In the genomic region with DNA sequence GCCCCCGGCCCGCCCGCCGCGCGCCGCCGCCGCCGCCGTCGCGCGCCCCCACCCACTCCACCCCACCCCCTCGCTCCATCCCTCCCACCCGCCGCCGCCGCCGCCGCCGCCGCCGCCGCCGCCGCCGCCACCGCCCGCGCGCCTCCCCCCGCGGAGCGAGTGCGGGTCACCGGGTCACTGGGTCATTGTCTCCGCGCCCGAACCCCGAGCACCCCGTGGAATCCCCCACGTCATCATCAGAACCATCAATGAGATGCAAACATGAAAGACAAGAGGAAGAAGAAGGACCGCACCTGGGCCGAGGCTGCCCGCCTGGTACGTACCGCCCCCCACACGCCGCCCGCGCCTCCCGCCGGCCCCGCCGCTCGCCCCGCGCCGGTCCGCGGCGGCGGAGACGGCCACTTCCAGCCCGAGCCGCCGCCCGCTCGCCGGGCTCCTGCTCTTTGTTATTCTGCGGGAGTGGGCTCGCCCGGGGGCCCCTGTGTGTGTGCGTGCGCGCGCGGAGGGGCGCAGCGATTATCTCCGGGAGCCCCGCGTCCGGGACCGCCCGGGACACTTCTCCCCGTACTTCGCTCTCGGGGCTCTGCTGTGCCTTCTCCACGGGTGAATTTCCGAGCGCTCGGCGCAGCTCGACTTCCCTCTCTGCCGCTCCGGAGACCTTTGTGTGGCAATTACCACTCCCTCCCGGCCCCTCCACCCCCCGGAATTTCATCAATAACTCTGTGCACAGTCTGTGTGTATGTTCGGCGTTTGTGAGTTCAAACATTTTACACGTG, we compare ENCODE assay signal across 8 cellular contexts. TPM values are rescaled to one million over a fixed set of nuclear protein-coding genes. Genes with fewer than 3 reads are reported as not detected.
DNase-seq lines count a peak whose midpoint lies in the region; ATAC-seq and TF ChIP-seq lines count a peak whose summit lies in the region.

No MANE protein-coding gene starts in this region.

- intact Hi-C loops in gastrocnemius medialis (cut with DNase I; ENCODE audit: low total_unique reads): no loop called here

- WGBS in iPS DF 6.9 (ENCODE audit: insufficient coverage, insufficient read length): no CpG with 5 or more reads among the region's 103 CpGs

- TF ChIP-seq CTCF in gastrocnemius medialis (IDR thresholded peaks at IDR 0.05 in 4 of 5, conservative IDR thresholded peaks at IDR 0.05 in 1 of 5): no peak

- peaks cover 4% of the 10 kb centered on the region for H3K4me1 Mint-ChIP-seq in activated T-helper 17 cell treated with anti-CD3 and anti-CD28 coated beads, Interleukin-2, amount 50 U/mL, for 72 hours

- H3K36me3 Mint-ChIP-seq in activated T-helper 17 cell treated with anti-CD3 and anti-CD28 coated beads, Interleukin-2, amount 50 U/mL, for 72 hours (ENCODE audit: low read depth): no peaks in the 10 kb centered on the region

- H3K4me1 ChIP-seq in iPS DF 6.9 (ENCODE audit: control insufficient read depth, insufficient read depth, low read length): peaks cover 5% of the 10 kb centered on the region; the same call in 1 of the 2 replicates
- H3K4me1 ChIP-seq in gastrocnemius medialis: peaks cover 0 to 5% of the 10 kb centered on the region in 2 donors

- peak in 2 of 3 experiments; percentile 85 to 89 for DNase-seq in NCI-H1417 (lab: John Stamatoyannopoulos, UW)
- no peak for DNase-seq in NCI-H1417 treated with DMSO at 0.1 percent for 48 hours (lab: John Stamatoyannopoulos, UW)
- DNase-seq in amygdala (lab: John Stamatoyannopoulos, UW): peak in 46 of 56 donors; percentile 6 to 74 (median 53)
- DNase-seq in iPS DF 6.9 (ENCODE audit: low read depth, low spot score): no peak
- DNase-seq in gastrocnemius medialis: no peak
- DNase-seq in activated CD4-positive, alpha-beta T cell treated with anti-CD3 and anti-CD28 coated beads, Interleukin-2, amount 50 U/mL, for 48 hours: no peak

- peaks cover 4% of the 10 kb centered on the region for H3K27me3 Mint-ChIP-seq in activated T-helper 17 cell treated with anti-CD3 and anti-CD28 coated beads, Interleukin-2, amount 50 U/mL, for 72 hours

- H3K27me3 ChIP-seq in iPS DF 6.9 (ENCODE audit: control insufficient read depth, insufficient read depth, low read length) (peaks cover 9% of the 10 kb centered on the region; the same call in 1 of the 2 replicates), gastrocnemius medialis (peaks cover 24 to 59% (median 33%) of the 10 kb centered on the region in 3 donors)

- H3K9me3 Mint-ChIP-seq in activated T-helper 17 cell treated with anti-CD3 and anti-CD28 coated beads, Interleukin-2, amount 50 U/mL, for 72 hours: no peaks in the 10 kb centered on the region

- H3K27ac ChIP-seq in iPS DF 6.9 (ENCODE audit: low read length) (no peak overlapping the region), gastrocnemius medialis (no peak overlapping the region)

- no peak for TF ChIP-seq POLR2A in gastrocnemius medialis (IDR thresholded peaks at IDR 0.05)

- ATAC-seq in gastrocnemius medialis (peak in 1 of 2 donors; percentile 33), GM21717 (IDR thresholded peaks at IDR 0.05; ENCODE audit: unreplicated experiment) (no peak)
- no peak for ATAC-seq in activated T-helper 17 cell treated with anti-CD3 and anti-CD28 coated beads, Interleukin-2, amount 50 U/mL, for 72 hours (replicated peaks)

- H3K4me3 ChIP-seq in iPS DF 6.9 (ENCODE audit: low read length): peak overlapping the region; percentile 91; the same call in 1 of the 2 replicates
- peak overlapping the region in 3 of 4 donors; percentile 31 to 45 (median 43) for H3K4me3 ChIP-seq in gastrocnemius medialis

- H3K4me3 Mint-ChIP-seq in activated T-helper 17 cell treated with anti-CD3 and anti-CD28 coated beads, Interleukin-2, amount 50 U/mL, for 72 hours: no peak overlapping the region

- in situ Hi-C loops in gastrocnemius medialis (cut with MboI; ENCODE audit: low sequenced_read_pairs in 4 of 4): no loop called here

- no peaks in the 10 kb centered on the region for H3K9me3 ChIP-seq in iPS DF 6.9 (ENCODE audit: control insufficient read depth, insufficient read depth, low read length)
- H3K9me3 ChIP-seq in gastrocnemius medialis: no peaks in the 10 kb centered on the region

- no peaks in the 10 kb centered on the region for H3K36me3 ChIP-seq in iPS DF 6.9 (ENCODE audit: control insufficient read depth, insufficient read depth, low read length)
- H3K36me3 ChIP-seq in gastrocnemius medialis: no peaks in the 10 kb centered on the region

- H3K27ac Mint-ChIP-seq in activated T-helper 17 cell treated with anti-CD3 and anti-CD28 coated beads, Interleukin-2, amount 50 U/mL, for 72 hours: no peak overlapping the region

RNA-seq across cellular contexts. Expression of gene ASXL3, which starts 0.5 kb away (rescaled TPM):
- under 1 TPM in 3 of 4 donors, not detected in 1; 0.04 to 0.12 (median 0.05) TPM for total RNA-seq in gastrocnemius medialis
- not detected for total RNA-seq in activated T-helper 17 cell treated with anti-CD3 and anti-CD28 coated beads, Interleukin-2, amount 50 U/mL, for 72 hours

Comparison
In these comparisons a context has a peak if more than half of its experiments do, and no peak if none do; other contexts are left out.
1. DNase-seq: peak in NCI-H1417 (2 of 3) and amygdala (46 of 56); none in NCI-H1417 treated with DMSO at 0.1 percent for 48 hours (single experiment), iPS DF 6.9 (single experiment), gastrocnemius medialis (0 of 2) and activated CD4-positive, alpha-beta T cell treated with anti-CD3 and anti-CD28 coated beads, Interleukin-2, amount 50 U/mL, for 48 hours (0 of 2).